ENCODE assay signal across 25 cellular contexts in the genomic region with DNA sequence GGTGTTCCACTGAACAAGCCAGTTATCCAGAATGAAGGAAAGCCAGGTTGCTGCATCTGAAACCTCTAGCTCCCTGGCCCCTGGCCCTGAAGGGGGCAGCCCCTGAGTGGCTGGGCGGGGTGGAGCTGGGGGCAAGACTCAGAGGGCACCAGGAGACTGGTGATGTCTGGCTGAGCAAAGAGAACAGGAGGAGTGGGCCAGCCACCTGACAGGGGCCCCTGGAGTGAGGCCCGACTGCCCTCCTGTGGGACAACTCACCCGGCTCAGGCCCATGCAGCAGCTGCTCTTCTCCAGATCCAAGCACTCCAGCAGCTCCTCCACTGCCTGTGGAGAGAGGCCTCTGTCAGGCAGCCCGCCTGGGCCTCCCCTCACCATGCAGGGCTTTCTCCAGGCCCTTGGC.
DNase-seq lines count a peak whose midpoint lies in the region; ATAC-seq and TF ChIP-seq lines count a peak whose summit lies in the region.
"Had no signal": no experiment of that assay in that cellular context is flagged by ENCODE, and none has a peak within 500 bp of the region (broad histone marks: within the 10 kb centered on the region; RNA-seq: fewer than 3 reads in every experiment).

No MANE protein-coding gene starts in this region.

- H3K9me3 ChIP-seq in heart left ventricle (no peaks in the 10 kb centered on the region), SJCRH30 (replicated peaks) (no peaks in the 10 kb centered on the region), parathyroid adenoma (ENCODE audit: control insufficient read depth, low read length) (no peaks in the 10 kb centered on the region), tibial artery (no peaks in the 10 kb centered on the region)
- H3K9me3 ChIP-seq: colonic mucosa, left lung, Peyer's patch, prostate gland, sigmoid colon had no signal

- H3K27me3 ChIP-seq in heart left ventricle (no peaks in the 10 kb centered on the region), SJCRH30 (no peaks in the 10 kb centered on the region), parathyroid adenoma (ENCODE audit: control insufficient read depth, insufficient read depth, low read length) (no peaks in the 10 kb centered on the region), tibial artery (no peaks in the 10 kb centered on the region)
- H3K27me3 ChIP-seq: colonic mucosa, left lung, Peyer's patch, sigmoid colon had no signal

- H3K79me2 ChIP-seq in parathyroid adenoma: no peaks in the 10 kb centered on the region

- H2AFZ ChIP-seq in parathyroid adenoma: no peak overlapping the region

- H3K36me3 ChIP-seq in heart left ventricle: peaks cover under 1 to 100% (median 86%) of the 10 kb centered on the region in 9 donors
- H3K36me3 ChIP-seq in SJCRH30: peaks cover 68% of the 10 kb centered on the region
- H3K36me3 ChIP-seq in parathyroid adenoma (ENCODE audit: control insufficient read depth, insufficient read depth, low read length): no peaks in the 10 kb centered on the region
- peaks cover 68 to 97% (median 89%) of the 10 kb centered on the region in 3 donors for H3K36me3 ChIP-seq in tibial artery
- H3K36me3 ChIP-seq: colonic mucosa had no signal

- TF ChIP-seq POLR2A in heart left ventricle (IDR thresholded peaks at IDR 0.05): no peak

- ATAC-seq in heart left ventricle: no peak
- ATAC-seq: activated T-helper 17 cell treated with anti-CD3 and anti-CD28 coated beads, Interleukin-2, amount 50 U/mL, for 72 hours; CD8-positive, alpha-beta T cell; left lung; stimulated activated memory B cell treated with anti-CD40 and anti-IgM and Interleukin-4, amounts not matched to agents 10 μg/mL and 1 μg/mL and 100 μg/mL, for 72 hours had no signal

- H3K9ac ChIP-seq in parathyroid adenoma: no peak overlapping the region

- TF ChIP-seq CTCF in heart left ventricle (IDR thresholded peaks at IDR 0.05) (no peak), parathyroid adenoma (IDR thresholded peaks at IDR 0.05) (no peak), tibial artery (IDR thresholded peaks at IDR 0.05) (no peak)

- WGBS in heart left ventricle, 4 donors: 89 to 100% (median 95%) methylated on average over 2 to 4 of the region's 4 CpGs

- H3K4me2 ChIP-seq in parathyroid adenoma (ENCODE audit: low read length): no peak overlapping the region

- H3K4me3 ChIP-seq in heart left ventricle (no peak overlapping the region), SJCRH30 (no peak overlapping the region), parathyroid adenoma (ENCODE audit: low read depth, low read length) (no peak overlapping the region), tibial artery (no peak overlapping the region)
- H3K4me3 ChIP-seq: colonic mucosa, left lung, Peyer's patch, prostate gland, sigmoid colon had no signal

- peak overlapping the region in 7 of 12 donors; percentile 9 to 71 (median 41) for H3K27ac ChIP-seq in heart left ventricle
- H3K27ac ChIP-seq in SJCRH30: peak overlapping the region; percentile 23
- peak overlapping the region; percentile 27 for H3K27ac ChIP-seq in parathyroid adenoma
- no peak overlapping the region for H3K27ac ChIP-seq in tibial artery
- H3K27ac ChIP-seq: colonic mucosa, HL-60, left lung, Peyer's patch, prostate gland, sigmoid colon had no signal

- intact Hi-C loops in heart left ventricle (cut with DNase I): loop anchor here in 2 of 10 donors (10.0 kb wide), 2 partner anchors 49 to 379 kb away; partner anchors contain the start of genes NEK8 (in 1 of the 2) and TLCD1 (in 1 of the 2)
- intact Hi-C loops in cardiac septum (cut with DNase I): no loop called here
- intact Hi-C loops in tibial artery (cut with DNase I; ENCODE audit: low total_unique reads): no loop called here

- H3K4me1 ChIP-seq in heart left ventricle (peaks cover 0 to 30% (median 8%) of the 10 kb centered on the region in 12 donors), SJCRH30 (peaks cover 24% of the 10 kb centered on the region), parathyroid adenoma (peaks cover 19% of the 10 kb centered on the region), tibial artery (peaks cover 0 to 2% (median 0%) of the 10 kb centered on the region in 4 donors)
- H3K4me1 ChIP-seq: colonic mucosa, Peyer's patch, prostate gland, sigmoid colon had no signal

- DNase-seq in heart left ventricle: no peak
- DNase-seq in cardiac septum (ENCODE audit: low spot score): no peak
- DNase-seq in SJCRH30: peak in 1 of 2 experiments; percentile 51
- no peak for DNase-seq in occipital lobe (lab: John Stamatoyannopoulos, UW)
- no peak for DNase-seq in NCI-H1105 (lab: John Stamatoyannopoulos, UW)
- DNase-seq in stimulated activated CD4-positive, alpha-beta T cell treated with anti-CD3 and anti-CD28 coated beads, Interleukin-12 subunit alpha, Interleukin-12 subunit beta, amount 100 ng/mL, for 4 hours: no peak
- DNase-seq in tibial artery: no peak
- DNase-seq: activated CD4-positive, alpha-beta T cell treated with anti-CD3 and anti-CD28 coated beads for 4 hours; CD8-positive, alpha-beta T cell; colonic mucosa; effector CD8-positive, alpha-beta T cell; GOT3; KG1; left lung; naive B cell; NCI-H1417 treated with DMSO at 0.1 percent for 48 hours; NCI-H2029 treated with DMSO at 0.1 percent for 48 hours; Peyer's patch; SIG-M5; sigmoid colon had no signal

Comparison
In these comparisons a context has a peak if more than half of its experiments do, and no peak if none do; other contexts are left out.
1. H3K27ac ChIP-seq: peak in heart left ventricle (7 of 12), SJCRH30 (single experiment) and parathyroid adenoma (single experiment); none in tibial artery (0 of 2).